In the genomic region with DNA sequence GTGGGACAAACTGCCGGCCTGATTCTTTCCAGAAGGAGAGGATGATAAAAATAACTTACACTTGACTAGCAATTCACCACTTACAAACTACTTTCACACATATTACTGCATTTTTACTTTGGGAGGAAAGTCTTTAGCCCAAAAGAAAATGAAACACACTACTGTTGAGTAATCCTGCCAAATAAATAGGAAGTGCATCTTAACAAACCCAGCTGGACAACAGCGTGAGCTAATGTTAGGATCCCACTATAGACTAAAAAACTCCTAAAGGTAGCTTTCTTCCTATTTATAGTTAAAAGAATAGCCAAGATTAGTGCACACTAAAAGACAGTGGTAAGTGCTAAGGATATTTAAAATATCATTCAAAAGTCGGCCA, we compare ENCODE assay signal across 25 cellular contexts.
A peak's percentile ranks its signal among the peaks of the same experiment; 100 is the strongest.
DNase-seq lines count a peak whose midpoint lies in the region; ATAC-seq and TF ChIP-seq lines count a peak whose summit lies in the region.
"Had no signal": no experiment of that assay in that cellular context is flagged by ENCODE, and none has a peak within 500 bp of the region (broad histone marks: within the 10 kb centered on the region; RNA-seq: fewer than 3 reads in every experiment).

No MANE protein-coding gene starts in this region.

- BruUV-seq in MCF 10A (replicated peaks; lab: Mats Ljungman, UMichigan) (no TSS peak), mammary epithelial cell (replicated peaks; lab: Mats Ljungman, UMichigan) (no TSS peak)

- H3K9me3 Mint-ChIP-seq in MCF 10A (ENCODE audit: unreplicated experiment) = no peaks in the 10 kb centered on the region
- no peaks in the 10 kb centered on the region for H3K9me3 Mint-ChIP-seq in osteocyte (ENCODE audit: unreplicated experiment)
- H3K9me3 Mint-ChIP-seq in activated T-cell treated with anti-CD3 and anti-CD28 coated beads, Interleukin-2, amount 50 U/mL, for 72 hours = no peaks in the 10 kb centered on the region
- H3K9me3 Mint-ChIP-seq: activated naive CD8-positive, alpha-beta T cell treated with anti-CD3 and anti-CD28 coated beads for 36 hours; activated T-helper 2 cell treated with anti-CD3 and anti-CD28 coated beads, Interferon-gamma antibody, Interleukin-2, Interleukin-4, amounts not matched to agents 10 μg/mL and 5 μg/mL and 100 μg/mL, durations not matched to agents 14 hours and 24 hours and 36 hours; effector memory CD8-positive, alpha-beta T cell; neural crest cell; T-helper 1 cell treated with Interleukin-12 subunit alpha and Interleukin-12 subunit beta and Interleukin-4 antibody, amounts not matched to agents 30 μg/mL and 1 μg/mL, for 36 hours had no signal

- dilution Hi-C loops in mammary epithelial cell (cut with HindIII; ENCODE audit: low sequenced_read_pairs) = no loop called here

- no peak for TF ChIP-seq CTCF in MCF 10A (IDR thresholded peaks at IDR 0.05; ENCODE audit: unreplicated experiment)
- no peak for TF ChIP-seq CTCF in mammary epithelial cell (conservative IDR thresholded peaks at IDR 0.05 in 1 of 2, IDR thresholded peaks at IDR 0.05 in 1 of 2; ENCODE audit: extremely low read depth in 1 of 2, insufficient read depth in 1 of 2, low read depth in 1 of 2, low read length in 2 of 2)
- TF ChIP-seq CTCF in esophagus squamous epithelium (IDR thresholded peaks at IDR 0.05) = no peak
- TF ChIP-seq CTCF in osteocyte (IDR thresholded peaks at IDR 0.05) = no peak
- TF ChIP-seq CTCF in transverse colon (IDR thresholded peaks at IDR 0.05) = no peak
- TF ChIP-seq CTCF in foreskin keratinocyte (conservative IDR thresholded peaks at IDR 0.05) = no peak

- ATAC-seq in foreskin keratinocyte = no peak
- no peak for ATAC-seq in activated T-cell treated with anti-CD3 and anti-CD28 coated beads, Interleukin-2, amount 50 U/mL, for 72 hours (replicated peaks in 1 of 2)
- ATAC-seq: effector memory CD8-positive, alpha-beta T cell; esophagus mucosa; stimulated activated naive CD8-positive, alpha-beta T cell treated with anti-CD3 and anti-CD28 coated beads, Interleukin-15, Interleukin-2, amounts not matched to agents 100 U/mL and 50 U/mL, for 24 hours had no signal

- H3K9me3 ChIP-seq in mammary epithelial cell (replicated peaks; ENCODE audit: insufficient read depth, low read length) (no peaks in the 10 kb centered on the region), esophagus squamous epithelium (no peaks in the 10 kb centered on the region), transverse colon (no peaks in the 10 kb centered on the region)
- H3K9me3 ChIP-seq: Caco-2 had no signal

- H3K36me3 ChIP-seq in mammary epithelial cell (ENCODE audit: insufficient read depth, low read length) (no peaks in the 10 kb centered on the region), esophagus squamous epithelium (no peaks in the 10 kb centered on the region), transverse colon (no peaks in the 10 kb centered on the region)

- POLR2A ChIA-PET in MCF 10A (lab: Yijun Ruan, JAX) = interaction anchor here (1.9 kb wide), 1 partner anchor 10 kb away, joined by 9 read pairs; no protein-coding TSS in a partner anchor

- 100% methylated on average over 3 of the region's 3 CpGs for WGBS in mammary epithelial cell (ENCODE audit: low coverage, missing lambda C conversion rate)
- 73 to 91% methylated on average over 3 of the region's 3 CpGs for WGBS in esophagus squamous epithelium, 2 donors
- whole genome bisulfite sequencing in transverse colon (ENCODE audit: low coverage in 1 of 2), 2 donors = 66% methylated on average over 2 to 3 of the region's 3 CpGs

- H3K9ac ChIP-seq in mammary epithelial cell (ENCODE audit: insufficient read depth, low read length) = no peak overlapping the region

- no peak overlapping the region for H3K27ac ChIP-seq in mammary epithelial cell (ENCODE audit: insufficient read depth, low read depth, low read length)
- peak overlapping the region in 3 of 4 donors; percentile 63 to 65 (median 64) for H3K27ac ChIP-seq in esophagus squamous epithelium
- peak overlapping the region; percentile 71 to 92 (median 81) for H3K27ac ChIP-seq in transverse colon
- H3K27ac ChIP-seq in foreskin keratinocyte = no peak overlapping the region
- H3K27ac ChIP-seq: PC-9 had no signal

- H3K27me3 ChIP-seq in mammary epithelial cell (ENCODE audit: insufficient read depth, low read length) = no peaks in the 10 kb centered on the region
- H3K27me3 ChIP-seq in esophagus squamous epithelium = no peaks in the 10 kb centered on the region
- H3K27me3 ChIP-seq in transverse colon = no peaks in the 10 kb centered on the region
- H3K27me3 ChIP-seq in foreskin keratinocyte = no peaks in the 10 kb centered on the region

- H3K4me1 ChIP-seq in mammary epithelial cell (ENCODE audit: insufficient read depth, low read length) (no peaks in the 10 kb centered on the region), esophagus squamous epithelium (no peaks in the 10 kb centered on the region), transverse colon (peaks cover 0 to 9% (median 5%) of the 10 kb centered on the region in 4 donors), foreskin keratinocyte (no peaks in the 10 kb centered on the region)
- H3K4me1 ChIP-seq: Caco-2 had no signal

- TF ChIP-seq POLR2A in esophagus squamous epithelium (IDR thresholded peaks at IDR 0.05) (no peak), transverse colon (IDR thresholded peaks at IDR 0.05) (no peak)

- no peaks in the 10 kb centered on the region for H3K27me3 Mint-ChIP-seq in MCF 10A (ENCODE audit: insufficient read depth, unreplicated experiment)
- no peaks in the 10 kb centered on the region for H3K27me3 Mint-ChIP-seq in osteocyte (ENCODE audit: unreplicated experiment)
- H3K27me3 Mint-ChIP-seq in activated T-cell treated with anti-CD3 and anti-CD28 coated beads, Interleukin-2, amount 50 U/mL, for 72 hours (ENCODE audit: low read depth) = peaks cover 8% of the 10 kb centered on the region

- H3K4me3 ChIP-seq in mammary epithelial cell (replicated peaks in 1 of 3; ENCODE audit: insufficient read depth in 1 of 3, low read depth in 2 of 3, low read length in 3 of 3) = no peak overlapping the region
- no peak overlapping the region for H3K4me3 ChIP-seq in esophagus squamous epithelium
- H3K4me3 ChIP-seq in transverse colon = no peak overlapping the region
- H3K4me3 ChIP-seq: PC-9 had no signal

- DNase-seq in MCF 10A (ENCODE audit: unreplicated experiment) (no peak), mammary epithelial cell (no peak), esophagus squamous epithelium (lab: John Stamatoyannopoulos, UW) (no peak), osteocyte (ENCODE audit: extremely low spot score, unreplicated experiment) (no peak), transverse colon (no peak), foreskin keratinocyte (no peak), GF-D8 (lab: John Stamatoyannopoulos, UW) (no peak)
- no peak for DNase-seq in activated T-cell treated with anti-CD3 and anti-CD28 coated beads, Interleukin-2, amount 50 U/mL, for 72 hours
- DNase-seq: activated CD4-positive, alpha-beta T cell treated with anti-CD3 and anti-CD28 coated beads for 4 hours; activated naive CD8-positive, alpha-beta T cell treated with anti-CD3 and anti-CD28 coated beads for 36 hours; Caco-2; DND-41; effector memory CD8-positive, alpha-beta T cell; left cardiac atrium; NCI-H1092 treated with DMSO at 0.1 percent for 48 hours; NCI-H2029; NCI-H226; NCI-H774; PC-9; stimulated activated CD4-positive, alpha-beta T cell treated with anti-CD3 and anti-CD28 coated beads, Interleukin-4, amount 100 ng/mL, for 4 hours; stimulated activated naive CD8-positive, alpha-beta T cell treated with anti-CD3 and anti-CD28 coated beads, Interleukin-15, Interleukin-2, amounts not matched to agents 100 U/mL and 50 U/mL, for 24 hours had no signal

- in situ Hi-C loops in mammary epithelial cell (cut with MboI; ENCODE audit: low sequenced_read_pairs in 2 of 2) = no loop called here
- in situ Hi-C loops in transverse colon (cut with MboI; ENCODE audit: low pct_ligation_motif_present in 1 of 4, low pct_unique_long_range_greater_than_20kb in 1 of 4, low sequenced_read_pairs in 3 of 4) = no loop called here

- no peaks in the 10 kb centered on the region for H4K20me1 ChIP-seq in mammary epithelial cell (ENCODE audit: insufficient read depth, low read length)

- CTCF ChIA-PET in MCF 10A (lab: Yijun Ruan, JAX) = no interaction called here
- CTCF ChIA-PET in mammary epithelial cell (lab: Charles Lee; ENCODE audit: low non-redundant PET) = no interaction called here

- intact Hi-C loops in MCF 10A (cut with micrococcal nuclease) (no loop called here), mammary epithelial cell (cut with micrococcal nuclease) (no loop called here), esophagus squamous epithelium (cut with DNase I) (no loop called here), transverse colon (cut with DNase I; ENCODE audit: low total_unique reads) (no loop called here)

- no peaks in the 10 kb centered on the region for H3K79me2 ChIP-seq in mammary epithelial cell (ENCODE audit: insufficient read depth, low read length)

- no peak overlapping the region for H2AFZ ChIP-seq in mammary epithelial cell (ENCODE audit: low read depth, low read length)
- H2AFZ ChIP-seq: PC-9 had no signal

- TF ChIP-seq EP300 in transverse colon (IDR thresholded peaks at IDR 0.05; ENCODE audit: low read depth) = no peak

- no peak overlapping the region for H3K4me2 ChIP-seq in mammary epithelial cell (ENCODE audit: insufficient read depth, low read depth, low read length)
- H3K4me2 ChIP-seq: PC-9 had no signal

- H3K36me3 Mint-ChIP-seq in MCF 10A (ENCODE audit: insufficient read depth, unreplicated experiment) (peaks cover 4% of the 10 kb centered on the region), osteocyte (ENCODE audit: unreplicated experiment) (no peaks in the 10 kb centered on the region)
- no peaks in the 10 kb centered on the region for H3K36me3 Mint-ChIP-seq in activated T-cell treated with anti-CD3 and anti-CD28 coated beads, Interleukin-2, amount 50 U/mL, for 72 hours (ENCODE audit: insufficient read depth in 2 of 2)
- H3K36me3 Mint-ChIP-seq: activated naive CD8-positive, alpha-beta T cell treated with anti-CD3 and anti-CD28 coated beads for 36 hours had no signal

- H3K4me3 Mint-ChIP-seq in MCF 10A (ENCODE audit: unreplicated experiment) (no peak overlapping the region), osteocyte (ENCODE audit: unreplicated experiment) (no peak overlapping the region)
- H3K4me3 Mint-ChIP-seq in activated T-cell treated with anti-CD3 and anti-CD28 coated beads, Interleukin-2, amount 50 U/mL, for 72 hours = no peak overlapping the region
- H3K4me3 Mint-ChIP-seq: activated naive CD8-positive, alpha-beta T cell treated with anti-CD3 and anti-CD28 coated beads for 36 hours; effector memory CD8-positive, alpha-beta T cell; neural crest cell; T-helper 1 cell treated with Interleukin-12 subunit alpha and Interleukin-12 subunit beta and Interleukin-4 antibody, amounts not matched to agents 30 μg/mL and 1 μg/mL, for 36 hours had no signal

- H3K4me1 Mint-ChIP-seq in MCF 10A (ENCODE audit: insufficient read depth, unreplicated experiment) (peaks cover 22% of the 10 kb centered on the region), osteocyte (ENCODE audit: unreplicated experiment) (peaks cover 41% of the 10 kb centered on the region)
- no peaks in the 10 kb centered on the region for H3K4me1 Mint-ChIP-seq in activated T-cell treated with anti-CD3 and anti-CD28 coated beads, Interleukin-2, amount 50 U/mL, for 72 hours (ENCODE audit: low read depth)
- H3K4me1 Mint-ChIP-seq: activated naive CD8-positive, alpha-beta T cell treated with anti-CD3 and anti-CD28 coated beads for 36 hours had no signal

- H3K27ac Mint-ChIP-seq in MCF 10A (ENCODE audit: low read depth, unreplicated experiment) = peak overlapping the region; percentile 2
- peak overlapping the region; percentile 67 for H3K27ac Mint-ChIP-seq in osteocyte (ENCODE audit: unreplicated experiment)
- H3K27ac Mint-ChIP-seq in activated T-cell treated with anti-CD3 and anti-CD28 coated beads, Interleukin-2, amount 50 U/mL, for 72 hours = no peak overlapping the region
- H3K27ac Mint-ChIP-seq: activated naive CD8-positive, alpha-beta T cell treated with anti-CD3 and anti-CD28 coated beads for 36 hours; activated T-helper 2 cell treated with anti-CD3 and anti-CD28 coated beads, Interferon-gamma antibody, Interleukin-2, Interleukin-4, amounts not matched to agents 10 μg/mL and 5 μg/mL and 100 μg/mL, durations not matched to agents 14 hours and 24 hours and 36 hours; T-helper 1 cell treated with Interleukin-12 subunit alpha and Interleukin-12 subunit beta and Interleukin-4 antibody, amounts not matched to agents 30 μg/mL and 1 μg/mL, for 36 hours had no signal

Comparison
In these comparisons a context has a peak if more than half of its experiments do, and no peak if none do; other contexts are left out.
1. H3K27ac ChIP-seq: peak in esophagus squamous epithelium (3 of 4) and transverse colon (4 of 4); none in mammary epithelial cell (single experiment) and foreskin keratinocyte (single experiment).